In the genomic region with DNA sequence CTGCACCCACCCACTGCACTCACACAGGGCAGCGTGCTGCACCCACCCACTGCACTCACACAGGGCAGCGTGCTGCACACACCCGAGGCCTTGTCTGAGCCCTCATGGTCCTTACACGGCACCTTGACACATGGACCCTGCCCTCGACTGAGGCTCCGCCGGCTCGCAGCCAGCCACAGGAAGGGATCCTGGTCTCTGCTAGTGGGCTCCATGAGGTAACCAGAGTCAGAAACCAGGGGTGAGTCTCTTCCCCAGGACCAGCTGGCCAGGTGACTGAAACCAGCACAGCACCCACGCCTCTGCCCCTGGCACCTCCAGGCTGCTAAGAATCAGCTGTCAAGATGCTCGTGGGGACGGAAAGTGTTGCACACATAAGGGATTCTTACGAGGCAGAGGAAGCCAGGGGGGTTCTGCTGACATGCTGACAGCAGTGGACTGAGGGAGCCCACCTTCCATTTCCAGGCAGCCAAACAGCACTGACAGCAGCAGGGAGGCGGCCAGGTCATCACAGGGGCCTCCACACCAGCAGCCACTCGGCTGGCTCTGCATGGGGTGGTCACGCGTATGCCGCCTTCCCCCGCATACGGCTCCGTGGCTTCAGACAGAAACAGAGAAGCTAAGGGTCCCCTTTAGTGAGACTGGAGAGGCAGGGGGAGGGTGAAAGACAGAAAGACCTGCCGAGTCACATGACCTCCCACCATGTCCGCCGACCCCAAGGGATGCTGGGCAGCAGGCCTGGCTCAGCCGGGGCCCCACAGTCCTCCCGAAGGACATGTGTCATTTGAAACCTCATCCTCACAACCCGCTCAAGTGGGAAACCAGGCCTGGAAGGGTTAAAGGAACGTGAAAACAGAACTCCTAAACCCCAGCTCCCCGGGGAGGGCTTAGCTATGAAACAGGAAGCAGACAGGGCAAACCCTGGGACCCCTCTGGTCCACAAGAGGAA, we compare ENCODE assay signal across 15 cellular contexts. TPM values are rescaled to one million over a fixed set of nuclear protein-coding genes. Genes with fewer than 3 reads are reported as not detected.
DNase-seq lines count a peak whose midpoint lies in the region; TF ChIP-seq lines count a peak whose summit lies in the region.
"Had no signal": no experiment of that assay in that cellular context is flagged by ENCODE, and none has a peak within 500 bp of the region (broad histone marks: within the 10 kb centered on the region; RNA-seq: fewer than 3 reads in every experiment).

No MANE protein-coding gene starts in this region.

- no peaks in the 10 kb centered on the region for H3K9me3 ChIP-seq in skeletal muscle tissue (ENCODE audit: control insufficient read depth in 3 of 3, low read length in 3 of 3)
- no peaks in the 10 kb centered on the region for H3K9me3 ChIP-seq in smooth muscle cell (replicated peaks; ENCODE audit: low read depth)
- H3K9me3 ChIP-seq: BE2C had no signal

- H2AFZ ChIP-seq in smooth muscle cell (ENCODE audit: low read depth): no peak overlapping the region

- H3K27me3 ChIP-seq in layer of hippocampus (ENCODE audit: control insufficient read depth, insufficient read depth, low read length) (no peaks in the 10 kb centered on the region), skeletal muscle tissue (ENCODE audit: control insufficient read depth in 3 of 3, insufficient read depth in 3 of 3, low read length in 3 of 3) (no peaks in the 10 kb centered on the region), smooth muscle cell (ENCODE audit: low read depth) (no peaks in the 10 kb centered on the region)
- H3K27me3 ChIP-seq: BE2C had no signal

- TF ChIP-seq CTCF in brain (conservative IDR thresholded peaks at IDR 0.05): no peak
- no peak for TF ChIP-seq CTCF in smooth muscle cell (IDR thresholded peaks at IDR 0.05; ENCODE audit: borderline replicate concordance, insufficient read depth, poor library complexity, severe bottlenecking)

- DNase-seq in kidney tubule cell (ENCODE audit: low spot score) (no peak), iPS-NIHi7 (ENCODE audit: extremely low spot score) (no peak), smooth muscle cell (lab: John Stamatoyannopoulos, UW; ENCODE audit: unreplicated experiment) (no peak), NCI-H82 treated with DMSO at 0.1 percent for 48 hours (lab: John Stamatoyannopoulos, UW; ENCODE audit: unreplicated experiment) (no peak)
- DNase-seq: activated CD4-positive, alpha-beta T cell treated with anti-CD3 and anti-CD28 coated beads, Interleukin-2, amount 50 U/mL, for 1 hour; BE2C; Kasumi-1; NCI-H446; substantia nigra had no signal

- H3K27ac Mint-ChIP-seq in brain: peak overlapping the region in 3 of 5 experiments; percentile 53 to 86 (median 62)
- H3K27ac Mint-ChIP-seq: progenitor cell of endocrine pancreas had no signal

- TF ChIP-seq RAD21 in Ishikawa (IDR thresholded peaks at IDR 0.05; ENCODE audit: low read depth): no peak

- 92% methylated on average over 28 of the region's 28 CpGs for WGBS in smooth muscle cell (ENCODE audit: low lambda C conversion rate)

- H3K36me3 Mint-ChIP-seq in brain: peaks cover 31% of the 10 kb centered on the region

- H3K4me3 ChIP-seq in skeletal muscle tissue (ENCODE audit: low read length in 3 of 3) (peak overlapping the region in 1 of 3 donors; percentile 36), smooth muscle cell (no peak overlapping the region)

- H4K20me1 ChIP-seq in smooth muscle cell (ENCODE audit: low read depth): peaks cover 60% of the 10 kb centered on the region

- peaks cover 0 to 3% (median 0%) of the 10 kb centered on the region in 5 experiments for H3K9me3 Mint-ChIP-seq in brain
- H3K9me3 Mint-ChIP-seq: central memory CD8-positive, alpha-beta T cell had no signal

- no peaks in the 10 kb centered on the region for H3F3A ChIP-seq in smooth muscle cell (ENCODE audit: low read depth)

- H3K27ac ChIP-seq in layer of hippocampus (ENCODE audit: low read depth, low read length): peak overlapping the region; percentile 4
- H3K27ac ChIP-seq in skeletal muscle tissue (ENCODE audit: low read depth, low read length): peak overlapping the region; percentile 75
- no peak overlapping the region for H3K27ac ChIP-seq in smooth muscle cell (ENCODE audit: low read depth)

- H3K9ac ChIP-seq in skeletal muscle tissue (ENCODE audit: low read depth in 1 of 3, low read length in 3 of 3) (peak overlapping the region in 1 of 3 donors; percentile 81), smooth muscle cell (ENCODE audit: low read depth) (no peak overlapping the region)

- TF ChIP-seq EP300 in Ishikawa (IDR thresholded peaks at IDR 0.05; ENCODE audit: borderline replicate concordance): no peak

- peaks cover 36% of the 10 kb centered on the region for H3K4me1 Mint-ChIP-seq in brain
- H3K4me1 Mint-ChIP-seq: central memory CD8-positive, alpha-beta T cell had no signal

- H3K4me1 ChIP-seq in skeletal muscle tissue (ENCODE audit: control insufficient read depth in 3 of 3, insufficient read depth in 3 of 3, low read length in 3 of 3) (peaks cover 11 to 28% (median 18%) of the 10 kb centered on the region in 3 donors), smooth muscle cell (ENCODE audit: low read depth) (peaks cover 11% of the 10 kb centered on the region)
- H3K4me1 ChIP-seq: BE2C had no signal

- H3K4me3 Mint-ChIP-seq in brain: peak overlapping the region in 2 of 5 experiments; percentile 6 to 30
- H3K4me3 Mint-ChIP-seq: central memory CD8-positive, alpha-beta T cell had no signal

- no peaks in the 10 kb centered on the region for H3K79me2 ChIP-seq in smooth muscle cell (ENCODE audit: low read depth)

- H3K36me3 ChIP-seq in skeletal muscle tissue (ENCODE audit: control insufficient read depth in 3 of 3, insufficient read depth in 3 of 3, low read length in 3 of 3) (peaks cover 0 to 6% (median 0%) of the 10 kb centered on the region in 3 donors), smooth muscle cell (ENCODE audit: low read depth) (no peaks in the 10 kb centered on the region)

- H3K4me2 ChIP-seq in smooth muscle cell: no peak overlapping the region

- no peaks in the 10 kb centered on the region for H3K27me3 Mint-ChIP-seq in brain
- H3K27me3 Mint-ChIP-seq: central memory CD8-positive, alpha-beta T cell; progenitor cell of endocrine pancreas had no signal

TF ChIP-seq in Ishikawa, 13 proteins besides CTCF, POLR2A, EP300 and RAD21:
- no peak for TF ChIP-seq NFIC (IDR thresholded peaks at IDR 0.05)
- no peak for TF ChIP-seq TAF1 (IDR thresholded peaks at IDR 0.05; ENCODE audit: low read depth)
- TF ChIP-seq FOXM1 (IDR thresholded peaks at IDR 0.05; ENCODE audit: borderline replicate concordance, low read depth): no peak
- no peak for TF ChIP-seq ZBTB7A (IDR thresholded peaks at IDR 0.05; ENCODE audit: low read depth)
- no peak for TF ChIP-seq CEBPB (IDR thresholded peaks at IDR 0.05)
- TF ChIP-seq MAX (IDR thresholded peaks at IDR 0.05): no peak
- TF ChIP-seq USF1 (IDR thresholded peaks at IDR 0.05): 0 out of 2 replicates have a peak, but pooled peaks have one; percentile 5

RNA-seq across cellular contexts. Expression of gene GPER1, which starts 34.2 kb away (rescaled TPM):
- 10.9 TPM for polyA plus RNA-seq in brain (ENCODE audit: insufficient read depth, low read depth, low replicate concordance)
- 5.2 TPM for total RNA-seq in skeletal muscle tissue
- 0.67 and 1.3 TPM in 2 replicates for total RNA-seq in smooth muscle cell
- 2.3 and 4.0 TPM in 2 replicates for polyA plus RNA-seq in smooth muscle cell

RNA-seq across cellular contexts. Expression of gene ZFAND2A, which starts 37.8 kb away (rescaled TPM):
- polyA plus RNA-seq in brain (ENCODE audit: insufficient read depth, low read depth, low replicate concordance) (25.2 TPM), smooth muscle cell (29.9 and 34.2 TPM in 2 replicates)
- total RNA-seq in skeletal muscle tissue (10.4 TPM), smooth muscle cell (16.2 and 21.1 TPM in 2 replicates)
